ENCODE assay signal across 20 cellular contexts in genomic region chr19:51681286-51681956, GRCh38. TPM values are rescaled to one million over a fixed set of nuclear protein-coding genes. Genes with fewer than 3 reads are reported as not detected.
DNase-seq lines count a peak whose midpoint lies in the region; ATAC-seq and TF ChIP-seq lines count a peak whose summit lies in the region.
"Had no signal": no experiment of that assay in that cellular context is flagged by ENCODE, and none has a peak within 500 bp of the region (broad histone marks: within the 10 kb centered on the region; RNA-seq: fewer than 3 reads in every experiment).

No MANE protein-coding gene starts in this region.

- TF ChIP-seq CTCF in epithelial cell of esophagus (IDR thresholded peaks at IDR 0.05; ENCODE audit: insufficient read depth, low read depth, low read length, missing control alignments) = no peak
- no peak for TF ChIP-seq CTCF in upper lobe of right lung (IDR thresholded peaks at IDR 0.05)
- TF ChIP-seq CTCF in chondrocyte (IDR thresholded peaks at IDR 0.05) = no peak

- no peak overlapping the region for H3K27ac Mint-ChIP-seq in chondrocyte (ENCODE audit: unreplicated experiment)
- H3K27ac Mint-ChIP-seq: T-helper 2 cell treated with Interferon-gamma antibody and Interleukin-4, amounts not matched to agents 5 μg/mL and 100 μg/mL, for 36 hours had no signal

- intact Hi-C loops in left ventricle myocardium superior (cut with micrococcal nuclease) = no loop called here
- intact Hi-C loops in cardiac septum (cut with DNase I) = no loop called here
- intact Hi-C loops in upper lobe of right lung (cut with DNase I) = no loop called here

- no peak overlapping the region for H3K27ac ChIP-seq in upper lobe of right lung

- ATAC-seq in left ventricle myocardium superior (peak; percentile 40), upper lobe of right lung (peak; percentile 34), HG02798 (IDR thresholded peaks at IDR 0.05; ENCODE audit: poor library complexity, unreplicated experiment) (no peak)
- ATAC-seq: Panc1 had no signal

- H3K4me3 ChIP-seq in epithelial cell of esophagus (ENCODE audit: low read length) (no peak overlapping the region), upper lobe of right lung (no peak overlapping the region)

- peaks cover 4% of the 10 kb centered on the region for H3K4me1 Mint-ChIP-seq in chondrocyte (ENCODE audit: low read depth)

- no peaks in the 10 kb centered on the region for H3K9me3 ChIP-seq in upper lobe of right lung

- H3K27me3 Mint-ChIP-seq in chondrocyte (ENCODE audit: low read depth) = peaks cover 13% of the 10 kb centered on the region

- H3K27me3 ChIP-seq in upper lobe of right lung = peaks cover 17% of the 10 kb centered on the region
- H3K27me3 ChIP-seq: BE2C had no signal

- no peaks in the 10 kb centered on the region for H3K36me3 Mint-ChIP-seq in chondrocyte (ENCODE audit: low read depth)
- H3K36me3 Mint-ChIP-seq: brain had no signal

- no peaks in the 10 kb centered on the region for H3K9me3 Mint-ChIP-seq in chondrocyte (ENCODE audit: low read depth)

- no peaks in the 10 kb centered on the region for H3K36me3 ChIP-seq in upper lobe of right lung
- H3K36me3 ChIP-seq: BE2C had no signal

- DNase-seq in left ventricle myocardium superior (no peak), cardiac septum (ENCODE audit: low spot score) (no peak), NOMO-1 treated with DMSO at 0.1 percent for 48 hours (lab: John Stamatoyannopoulos, UW; ENCODE audit: unreplicated experiment) (peak; percentile 73), epithelial cell of esophagus (ENCODE audit: low read depth) (peak; percentile 15), upper lobe of right lung (no peak), chondrocyte (ENCODE audit: low spot score) (no peak), NCI-H187 treated with DMSO at 0.1 percent for 48 hours (lab: John Stamatoyannopoulos, UW) (no peak)
- DNase-seq: activated CD4-positive, alpha-beta T cell treated with anti-CD3 and anti-CD28 coated beads, Interleukin-2, amount 50 U/mL, for 48 hours; activated gamma-delta T cell; BE2C; kidney; retina; stimulated activated CD4-positive, alpha-beta T cell treated with anti-CD3 and anti-CD28 coated beads, Interleukin-4, amount 100 ng/mL, for 4 hours; stimulated activated naive CD4-positive, alpha-beta T cell treated with Interleukin-2 at 50 U/mL for 16 hours had no signal

- no peaks in the 10 kb centered on the region for H3K4me1 ChIP-seq in upper lobe of right lung
- H3K4me1 ChIP-seq: BE2C had no signal

- H3K4me3 Mint-ChIP-seq in chondrocyte (ENCODE audit: unreplicated experiment) = no peak overlapping the region
- H3K4me3 Mint-ChIP-seq: brain; T-helper 2 cell treated with Interferon-gamma antibody and Interleukin-4, amounts not matched to agents 5 μg/mL and 100 μg/mL, for 36 hours had no signal

RNA-seq across cellular contexts. Expression of gene SPACA6, which starts 11.7 kb away (rescaled TPM):
- total RNA-seq in left ventricle myocardium superior = 13.9 TPM
- 14.7 TPM for total RNA-seq in cardiac septum
- 24.0 TPM for total RNA-seq in upper lobe of right lung
- 20.4 to 39.5 TPM (median 24.3 TPM) in 3 replicates for total RNA-seq in chondrocyte

RNA-seq across cellular contexts. Expression of gene SIGLEC14, which starts 34.8 kb away (rescaled TPM):
- total RNA-seq in left ventricle myocardium superior (0.94 TPM), cardiac septum (1.2 TPM), upper lobe of right lung (11.8 TPM), chondrocyte (not detected in 3 replicates)

RNA-seq across cellular contexts. Expression of gene HAS1, which starts 42.4 kb away (rescaled TPM):
- total RNA-seq in left ventricle myocardium superior (3.2 TPM), cardiac septum (0.54 TPM), upper lobe of right lung (3.7 TPM), chondrocyte (not detected in 3 replicates)
- total RNA-seq: Daoy, glomerular endothelial cell, kidney had no signal

RNA-seq across cellular contexts. Expression of gene SIGLEC5, which starts 51.2 kb away (rescaled TPM):
- total RNA-seq in left ventricle myocardium superior (0.84 TPM), cardiac septum (0.94 TPM), upper lobe of right lung (0.90 TPM), chondrocyte (not detected in 3 replicates)
- total RNA-seq: Daoy, kidney had no signal

Comparison
In these comparisons a context has a peak if more than half of its experiments do, and no peak if none do; other contexts are left out.
1. DNase-seq: peak in NOMO-1 treated with DMSO at 0.1 percent for 48 hours (single experiment) and epithelial cell of esophagus (single experiment); none in left ventricle myocardium superior (single experiment), cardiac septum (single experiment), upper lobe of right lung (single experiment), chondrocyte (single experiment) and NCI-H187 treated with DMSO at 0.1 percent for 48 hours (single experiment).